In the genomic region with DNA sequence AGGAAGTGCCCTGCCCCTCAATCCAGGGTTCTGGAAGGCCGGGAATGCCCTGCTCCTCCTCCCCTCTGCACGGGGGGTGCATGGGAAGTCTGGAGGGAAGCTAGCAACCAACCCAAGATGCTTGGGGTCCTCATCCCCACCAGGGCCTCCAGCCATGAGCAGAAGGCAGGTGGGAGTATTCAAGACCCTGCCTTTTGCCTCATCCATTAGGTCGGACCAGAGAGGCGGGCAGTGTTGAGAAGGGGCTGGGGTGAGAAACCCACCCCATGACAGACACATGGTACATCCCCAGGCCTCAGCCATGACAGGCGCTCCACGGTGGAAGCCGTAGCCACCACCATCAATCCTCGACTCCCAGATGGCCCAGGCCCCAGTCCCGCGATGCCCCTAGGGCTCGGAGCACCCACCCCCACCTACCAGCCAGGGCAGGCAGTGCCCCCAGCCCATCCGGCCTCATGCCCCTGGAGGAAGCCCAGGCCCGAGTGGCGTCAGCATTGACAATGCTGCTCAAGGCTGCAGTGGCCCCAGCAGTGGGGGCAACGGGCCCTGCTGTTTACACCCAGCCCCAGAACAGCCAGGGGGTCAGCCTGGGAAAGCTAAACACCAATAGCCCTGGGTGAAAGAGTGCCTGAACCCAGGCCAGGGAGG, we compare ENCODE assay signal across 37 cellular contexts. TPM values are rescaled to one million over a fixed set of nuclear protein-coding genes. Genes with fewer than 3 reads are reported as not detected.
"Had no signal": no experiment of that assay in that cellular context is flagged by ENCODE, and none has a peak within 500 bp of the region (broad histone marks: within the 10 kb centered on the region; RNA-seq: fewer than 3 reads in every experiment).

No MANE protein-coding gene starts in this region.

- H3K4me3 Mint-ChIP-seq: activated CD4-positive, alpha-beta T cell treated with anti-CD3 and anti-CD28 coated beads, Interleukin-2, amount 10 ng/mL, durations not matched to agents 7 days and 5 days; activated CD8-positive, alpha-beta T cell treated with anti-CD3 and anti-CD28 coated beads for 36 hours; activated naive CD4-positive, alpha-beta T cell treated with anti-CD3 and anti-CD28 coated beads for 36 hours; activated naive CD4-positive, alpha-beta T cell treated with anti-CD3 and anti-CD28 coated beads, Interleukin-2, amount 50 U/mL, for 24 hours; activated naive CD8-positive, alpha-beta T cell treated with anti-CD3 and anti-CD28 coated beads for 36 hours; activated naive CD8-positive, alpha-beta T cell treated with anti-CD3 and anti-CD28 coated beads, Interleukin-2, amount 50 U/mL, for 24 hours; activated T-helper 1 cell treated with anti-CD3 and anti-CD28 coated beads, Interleukin-12 subunit alpha, Interleukin-12 subunit beta, Interleukin-2, Interleukin-4 antibody, amounts not matched to agents 30 ng/mL and 10 ng/mL and 1 ng/mL, durations not matched to agents 14 hours and 24 hours and 36 hours had no signal

- ATAC-seq: activated CD8-positive, alpha-beta T cell treated with anti-CD3 and anti-CD28 coated beads for 36 hours; activated naive CD8-positive, alpha-beta T cell treated with anti-CD3 and anti-CD28 coated beads, Interleukin-2, amount 50 U/mL, for 24 hours; body of pancreas; gastroesophageal sphincter had no signal

- H3K36me3 Mint-ChIP-seq: activated naive CD4-positive, alpha-beta T cell treated with anti-CD3 and anti-CD28 coated beads, Interleukin-2, amount 50 U/mL, for 24 hours; activated naive CD8-positive, alpha-beta T cell treated with anti-CD3 and anti-CD28 coated beads for 36 hours had no signal

- H3K36me3 ChIP-seq: cardiac muscle cell, colonic mucosa, esophagus squamous epithelium, gastroesophageal sphincter had no signal

- FAIRE-seq: endometrium, endothelial cell of umbilical vein had no signal

- H3K9me3 Mint-ChIP-seq: activated CD4-positive, alpha-beta T cell treated with anti-CD3 and anti-CD28 coated beads, Interleukin-2, amount 10 ng/mL, durations not matched to agents 7 days and 5 days; activated CD8-positive, alpha-beta T cell treated with anti-CD3 and anti-CD28 coated beads for 36 hours; activated naive CD4-positive, alpha-beta T cell treated with anti-CD3 and anti-CD28 coated beads for 36 hours; activated naive CD4-positive, alpha-beta T cell treated with anti-CD3 and anti-CD28 coated beads, Interleukin-2, amount 50 U/mL, for 24 hours; activated naive CD8-positive, alpha-beta T cell treated with anti-CD3 and anti-CD28 coated beads for 36 hours; activated naive CD8-positive, alpha-beta T cell treated with anti-CD3 and anti-CD28 coated beads, Interleukin-2, amount 50 U/mL, for 24 hours; activated T-helper 1 cell treated with anti-CD3 and anti-CD28 coated beads, Interleukin-12 subunit alpha, Interleukin-12 subunit beta, Interleukin-2, Interleukin-4 antibody, amounts not matched to agents 30 ng/mL and 10 ng/mL and 1 ng/mL, durations not matched to agents 14 hours and 24 hours and 36 hours; activated T-helper 2 cell treated with anti-CD3 and anti-CD28 coated beads, Interferon-gamma antibody, Interleukin-2, Interleukin-4, amounts not matched to agents 10 μg/mL and 5 μg/mL and 100 μg/mL, durations not matched to agents 14 hours and 24 hours and 36 hours had no signal

- H3K27ac Mint-ChIP-seq: activated CD4-positive, alpha-beta T cell treated with anti-CD3 and anti-CD28 coated beads, Interleukin-2, amount 10 ng/mL, durations not matched to agents 7 days and 5 days; activated CD8-positive, alpha-beta T cell treated with anti-CD3 and anti-CD28 coated beads for 36 hours; activated naive CD4-positive, alpha-beta T cell treated with anti-CD3 and anti-CD28 coated beads for 36 hours; activated naive CD8-positive, alpha-beta T cell treated with anti-CD3 and anti-CD28 coated beads for 36 hours; activated naive CD8-positive, alpha-beta T cell treated with anti-CD3 and anti-CD28 coated beads, Interleukin-2, amount 50 U/mL, for 24 hours; activated T-helper 1 cell treated with anti-CD3 and anti-CD28 coated beads, Interleukin-12 subunit alpha, Interleukin-12 subunit beta, Interleukin-2, Interleukin-4 antibody, amounts not matched to agents 30 ng/mL and 10 ng/mL and 1 ng/mL, durations not matched to agents 14 hours and 24 hours and 36 hours; activated T-helper 2 cell treated with anti-CD3 and anti-CD28 coated beads, Interferon-gamma antibody, Interleukin-2, Interleukin-4, amounts not matched to agents 10 μg/mL and 5 μg/mL and 100 μg/mL, durations not matched to agents 14 hours and 24 hours and 36 hours had no signal

- H3K9me3 ChIP-seq: adrenal gland, body of pancreas, colonic mucosa, esophagus squamous epithelium, gastroesophageal sphincter had no signal

- DNase-seq: activated CD4-positive, alpha-beta T cell treated with anti-CD3 and anti-CD28 coated beads for 1 hour; activated CD4-positive, alpha-beta T cell treated with anti-CD3 and anti-CD28 coated beads for 4 hours; activated CD4-positive, alpha-beta T cell treated with anti-CD3 and anti-CD28 coated beads, Interleukin-2, amount 10 ng/mL, durations not matched to agents 7 days and 5 days; activated CD4-positive, alpha-beta T cell treated with anti-CD3 and anti-CD28 coated beads, Interleukin-2, amount 50 U/mL, for 4 hours; activated CD4-positive, CD25-positive, alpha-beta regulatory T cell; activated CD8-positive, alpha-beta memory T cell treated with anti-CD3 and anti-CD28 coated beads for 24 hours; activated effector memory CD4-positive, alpha-beta T cell treated with anti-CD3 and anti-CD28 coated beads, Interleukin-2, amount 50 U/mL, for 16 hours; activated naive CD4-positive, alpha-beta T cell treated with anti-CD3 and anti-CD28 coated beads for 36 hours; activated naive CD8-positive, alpha-beta T cell treated with anti-CD3 and anti-CD28 coated beads for 36 hours; activated naive CD8-positive, alpha-beta T cell treated with anti-CD3 and anti-CD28 coated beads, Interleukin-2, amount 50 U/mL, for 24 hours; activated T-cell treated with anti-CD3 and anti-CD28 coated beads, Interleukin-2, amount 50 U/mL, for 1 hour; activated T-cell treated with anti-CD3 and anti-CD28 coated beads, Interleukin-2, amount 50 U/mL, for 48 hours; amygdala; aorta; body of pancreas; central memory CD4-positive, alpha-beta T cell; cerebellar nuclear complex; colonic mucosa; effector CD8-positive, alpha-beta T cell; esophagus squamous epithelium; foreskin melanocyte; T-helper 2 cell had no signal

- H3K4me3 ChIP-seq: adrenal gland, body of pancreas, cardiac muscle cell, colonic mucosa, esophagus squamous epithelium, gastroesophageal sphincter had no signal

- H3K4me1 ChIP-seq: colonic mucosa had no signal

- H3K27me3 Mint-ChIP-seq: activated naive CD4-positive, alpha-beta T cell treated with anti-CD3 and anti-CD28 coated beads, Interleukin-2, amount 50 U/mL, for 24 hours had no signal

- H3K27ac ChIP-seq: body of pancreas, cardiac muscle cell, colonic mucosa, epithelial cell of prostate, esophagus squamous epithelium, gastroesophageal sphincter had no signal

RNA-seq across cellular contexts. Expression of gene NR5A1, which starts 8.6 kb away (rescaled TPM):
- total RNA-seq: activated CD4-positive, alpha-beta T cell treated with anti-CD3 and anti-CD28 coated beads, Interleukin-2, amount 10 ng/mL, durations not matched to agents 7 days and 5 days; activated CD8-positive, alpha-beta T cell treated with anti-CD3 and anti-CD28 coated beads for 36 hours; activated naive CD4-positive, alpha-beta T cell treated with anti-CD3 and anti-CD28 coated beads for 36 hours; activated naive CD8-positive, alpha-beta T cell treated with anti-CD3 and anti-CD28 coated beads for 36 hours; activated T-helper 1 cell treated with anti-CD3 and anti-CD28 coated beads, Interleukin-12 subunit alpha, Interleukin-12 subunit beta, Interleukin-2, Interleukin-4 antibody, amounts not matched to agents 30 ng/mL and 10 ng/mL and 1 ng/mL, durations not matched to agents 14 hours and 24 hours and 36 hours; activated T-helper 2 cell treated with anti-CD3 and anti-CD28 coated beads, Interferon-gamma antibody, Interleukin-2, Interleukin-4, amounts not matched to agents 10 μg/mL and 5 μg/mL and 100 μg/mL, durations not matched to agents 14 hours and 24 hours and 36 hours; aorta; body of pancreas; dermis microvascular lymphatic vessel endothelial cell; endothelial cell of umbilical vein; esophagus squamous epithelium; fibroblast of lung; fibroblast of villous mesenchyme; gastroesophageal sphincter; glomerular endothelial cell; T-helper 1 cell treated with Interleukin-12 subunit alpha and Interleukin-12 subunit beta and Interleukin-4 antibody, amounts not matched to agents 30 ng/mL and 1 ng/mL, for 36 hours had no signal
- polyA plus RNA-seq: aorta, cardiac muscle cell, endothelial cell of umbilical vein, fibroblast of lung had no signal

RNA-seq across cellular contexts. Expression of gene ADGRD2, which starts 48.4 kb away (rescaled TPM):
- total RNA-seq: activated CD4-positive, alpha-beta T cell treated with anti-CD3 and anti-CD28 coated beads, Interleukin-2, amount 10 ng/mL, durations not matched to agents 7 days and 5 days; activated CD8-positive, alpha-beta T cell treated with anti-CD3 and anti-CD28 coated beads for 36 hours; activated naive CD4-positive, alpha-beta T cell treated with anti-CD3 and anti-CD28 coated beads for 36 hours; activated naive CD8-positive, alpha-beta T cell treated with anti-CD3 and anti-CD28 coated beads for 36 hours; activated T-helper 1 cell treated with anti-CD3 and anti-CD28 coated beads, Interleukin-12 subunit alpha, Interleukin-12 subunit beta, Interleukin-2, Interleukin-4 antibody, amounts not matched to agents 30 ng/mL and 10 ng/mL and 1 ng/mL, durations not matched to agents 14 hours and 24 hours and 36 hours; activated T-helper 2 cell treated with anti-CD3 and anti-CD28 coated beads, Interferon-gamma antibody, Interleukin-2, Interleukin-4, amounts not matched to agents 10 μg/mL and 5 μg/mL and 100 μg/mL, durations not matched to agents 14 hours and 24 hours and 36 hours; aorta; body of pancreas; cardiac muscle cell; colonic mucosa; dermis microvascular lymphatic vessel endothelial cell; endothelial cell of umbilical vein; fibroblast of lung; fibroblast of villous mesenchyme; gastroesophageal sphincter; glomerular endothelial cell; T-helper 1 cell treated with Interleukin-12 subunit alpha and Interleukin-12 subunit beta and Interleukin-4 antibody, amounts not matched to agents 30 ng/mL and 1 ng/mL, for 36 hours had no signal
- polyA plus RNA-seq: aorta, cardiac muscle cell, endothelial cell of umbilical vein, fibroblast of lung had no signal
